In genomic region chr17:7475764-7476422, GRCh38 we compare ENCODE assay signal across 1 cellular context.
A peak's percentile ranks its signal among the peaks of the same experiment; 100 is the strongest.
TF ChIP-seq lines count a peak whose summit lies in the region.

No MANE protein-coding gene starts in this region.

TF ChIP-seq in HepG2, 621 proteins besides CTCF, POLR2A, EP300 and RAD21 (continued from another document):
- TF ChIP-seq ZNF691 (CRISPR knock-in tag; IDR thresholded peaks at IDR 0.05; ENCODE audit: borderline replicate concordance, low read depth), result no peak
- TF ChIP-seq SOX6 (IDR thresholded peaks at IDR 0.05), result no peak
- TF ChIP-seq SOX6 (CRISPR knock-in tag; IDR thresholded peaks at IDR 0.05), result 0 out of 2 replicates have a peak, but pooled peaks have one; percentile 25
- peak; percentile 88 for TF ChIP-seq ZNF768 (CRISPR knock-in tag; IDR thresholded peaks at IDR 0.05)
- TF ChIP-seq ZBTB7B (CRISPR knock-in tag; IDR thresholded peaks at IDR 0.05), result no peak
- no peak for TF ChIP-seq ZNF138 (CRISPR knock-in tag; IDR thresholded peaks at IDR 0.05; ENCODE audit: low read depth)
- no peak for TF ChIP-seq ZNF326 (CRISPR knock-in tag; IDR thresholded peaks at IDR 0.05; ENCODE audit: borderline replicate concordance)
- TF ChIP-seq ZNF225 (CRISPR knock-in tag; IDR thresholded peaks at IDR 0.05), result no peak
- TF ChIP-seq HMGA1 (CRISPR knock-in tag; conservative IDR thresholded peaks at IDR 0.05), result no peak
- TF ChIP-seq, protein P1, sequence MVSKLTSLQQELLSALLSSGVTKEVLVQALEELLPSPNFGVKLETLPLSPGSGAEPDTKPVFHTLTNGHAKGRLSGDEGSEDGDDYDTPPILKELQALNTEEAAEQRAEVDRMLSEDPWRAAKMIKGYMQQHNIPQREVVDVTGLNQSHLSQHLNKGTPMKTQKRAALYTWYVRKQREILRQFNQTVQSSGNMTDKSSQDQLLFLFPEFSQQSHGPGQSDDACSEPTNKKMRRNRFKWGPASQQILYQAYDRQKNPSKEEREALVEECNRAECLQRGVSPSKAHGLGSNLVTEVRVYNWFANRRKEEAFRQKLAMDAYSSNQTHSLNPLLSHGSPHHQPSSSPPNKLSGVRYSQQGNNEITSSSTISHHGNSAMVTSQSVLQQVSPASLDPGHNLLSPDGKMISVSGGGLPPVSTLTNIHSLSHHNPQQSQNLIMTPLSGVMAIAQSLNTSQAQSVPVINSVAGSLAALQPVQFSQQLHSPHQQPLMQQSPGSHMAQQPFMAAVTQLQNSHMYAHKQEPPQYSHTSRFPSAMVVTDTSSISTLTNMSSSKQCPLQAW (CRISPR knock-in tag; IDR thresholded peaks at IDR 0.05), result no peak
- TF ChIP-seq EEA1 (CRISPR knock-in tag; IDR thresholded peaks at IDR 0.05; ENCODE audit: borderline replicate concordance), result no peak
- TF ChIP-seq SRF (IDR thresholded peaks at IDR 0.05; ENCODE audit: low read depth, low read length), result no peak
- TF ChIP-seq ZMYM4 (CRISPR knock-in tag; IDR thresholded peaks at IDR 0.05), result no peak
- TF ChIP-seq LCORL (IDR thresholded peaks at IDR 0.05), result no peak
- TF ChIP-seq LCORL (CRISPR knock-in tag; IDR thresholded peaks at IDR 0.05), result no peak
- no peak for TF ChIP-seq ZBED4 (CRISPR knock-in tag; IDR thresholded peaks at IDR 0.05; ENCODE audit: borderline replicate concordance)
- peak; percentile 15; the same call in 1 of the 2 replicates for TF ChIP-seq SALL1 (CRISPR knock-in tag; IDR thresholded peaks at IDR 0.05)
- no peak for TF ChIP-seq MZF1 (CRISPR knock-in tag; IDR thresholded peaks at IDR 0.05; ENCODE audit: borderline replicate concordance)
- no peak for TF ChIP-seq ZNF547 (CRISPR knock-in tag; IDR thresholded peaks at IDR 0.05)
- TF ChIP-seq GTF3A (CRISPR knock-in tag; conservative IDR thresholded peaks at IDR 0.05), result no peak
- no peak for TF ChIP-seq NKX3-1 (CRISPR knock-in tag; IDR thresholded peaks at IDR 0.05)
- peak; percentile 28 for TF ChIP-seq TEAD3 (CRISPR knock-in tag; optimal IDR thresholded peaks at IDR 0.05; ENCODE audit: borderline replicate concordance)
- TF ChIP-seq CEBPG (CRISPR knock-in tag; IDR thresholded peaks at IDR 0.05), result no peak
- TF ChIP-seq TFAP4 (IDR thresholded peaks at IDR 0.05; ENCODE audit: borderline replicate concordance, low read depth), result peak; percentile 43; the same call in 1 of the 2 replicates
- peak; percentile 12; the same call in 1 of the 2 replicates for TF ChIP-seq HOXA3 (CRISPR knock-in tag; IDR thresholded peaks at IDR 0.05)
- TF ChIP-seq KLF12 (CRISPR knock-in tag; IDR thresholded peaks at IDR 0.05; ENCODE audit: borderline replicate concordance), result no peak
- TF ChIP-seq RELA (CRISPR knock-in tag; IDR thresholded peaks at IDR 0.05), result no peak
- TF ChIP-seq, protein P2, sequence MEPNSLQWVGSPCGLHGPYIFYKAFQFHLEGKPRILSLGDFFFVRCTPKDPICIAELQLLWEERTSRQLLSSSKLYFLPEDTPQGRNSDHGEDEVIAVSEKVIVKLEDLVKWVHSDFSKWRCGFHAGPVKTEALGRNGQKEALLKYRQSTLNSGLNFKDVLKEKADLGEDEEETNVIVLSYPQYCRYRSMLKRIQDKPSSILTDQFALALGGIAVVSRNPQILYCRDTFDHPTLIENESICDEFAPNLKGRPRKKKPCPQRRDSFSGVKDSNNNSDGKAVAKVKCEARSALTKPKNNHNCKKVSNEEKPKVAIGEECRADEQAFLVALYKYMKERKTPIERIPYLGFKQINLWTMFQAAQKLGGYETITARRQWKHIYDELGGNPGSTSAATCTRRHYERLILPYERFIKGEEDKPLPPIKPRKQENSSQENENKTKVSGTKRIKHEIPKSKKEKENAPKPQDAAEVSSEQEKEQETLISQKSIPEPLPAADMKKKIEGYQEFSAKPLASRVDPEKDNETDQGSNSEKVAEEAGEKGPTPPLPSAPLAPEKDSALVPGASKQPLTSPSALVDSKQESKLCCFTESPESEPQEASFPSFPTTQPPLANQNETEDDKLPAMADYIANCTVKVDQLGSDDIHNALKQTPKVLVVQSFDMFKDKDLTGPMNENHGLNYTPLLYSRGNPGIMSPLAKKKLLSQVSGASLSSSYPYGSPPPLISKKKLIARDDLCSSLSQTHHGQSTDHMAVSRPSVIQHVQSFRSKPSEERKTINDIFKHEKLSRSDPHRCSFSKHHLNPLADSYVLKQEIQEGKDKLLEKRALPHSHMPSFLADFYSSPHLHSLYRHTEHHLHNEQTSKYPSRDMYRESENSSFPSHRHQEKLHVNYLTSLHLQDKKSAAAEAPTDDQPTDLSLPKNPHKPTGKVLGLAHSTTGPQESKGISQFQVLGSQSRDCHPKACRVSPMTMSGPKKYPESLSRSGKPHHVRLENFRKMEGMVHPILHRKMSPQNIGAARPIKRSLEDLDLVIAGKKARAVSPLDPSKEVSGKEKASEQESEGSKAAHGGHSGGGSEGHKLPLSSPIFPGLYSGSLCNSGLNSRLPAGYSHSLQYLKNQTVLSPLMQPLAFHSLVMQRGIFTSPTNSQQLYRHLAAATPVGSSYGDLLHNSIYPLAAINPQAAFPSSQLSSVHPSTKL (CRISPR knock-in tag; IDR thresholded peaks at IDR 0.05), result peak; percentile 21; the same call in 1 of the 2 replicates
- TF ChIP-seq SAP130 (CRISPR knock-in tag; IDR thresholded peaks at IDR 0.05; ENCODE audit: low read depth), result peak; percentile 28; the same call in 1 of the 2 replicates
- TF ChIP-seq, protein P3, sequence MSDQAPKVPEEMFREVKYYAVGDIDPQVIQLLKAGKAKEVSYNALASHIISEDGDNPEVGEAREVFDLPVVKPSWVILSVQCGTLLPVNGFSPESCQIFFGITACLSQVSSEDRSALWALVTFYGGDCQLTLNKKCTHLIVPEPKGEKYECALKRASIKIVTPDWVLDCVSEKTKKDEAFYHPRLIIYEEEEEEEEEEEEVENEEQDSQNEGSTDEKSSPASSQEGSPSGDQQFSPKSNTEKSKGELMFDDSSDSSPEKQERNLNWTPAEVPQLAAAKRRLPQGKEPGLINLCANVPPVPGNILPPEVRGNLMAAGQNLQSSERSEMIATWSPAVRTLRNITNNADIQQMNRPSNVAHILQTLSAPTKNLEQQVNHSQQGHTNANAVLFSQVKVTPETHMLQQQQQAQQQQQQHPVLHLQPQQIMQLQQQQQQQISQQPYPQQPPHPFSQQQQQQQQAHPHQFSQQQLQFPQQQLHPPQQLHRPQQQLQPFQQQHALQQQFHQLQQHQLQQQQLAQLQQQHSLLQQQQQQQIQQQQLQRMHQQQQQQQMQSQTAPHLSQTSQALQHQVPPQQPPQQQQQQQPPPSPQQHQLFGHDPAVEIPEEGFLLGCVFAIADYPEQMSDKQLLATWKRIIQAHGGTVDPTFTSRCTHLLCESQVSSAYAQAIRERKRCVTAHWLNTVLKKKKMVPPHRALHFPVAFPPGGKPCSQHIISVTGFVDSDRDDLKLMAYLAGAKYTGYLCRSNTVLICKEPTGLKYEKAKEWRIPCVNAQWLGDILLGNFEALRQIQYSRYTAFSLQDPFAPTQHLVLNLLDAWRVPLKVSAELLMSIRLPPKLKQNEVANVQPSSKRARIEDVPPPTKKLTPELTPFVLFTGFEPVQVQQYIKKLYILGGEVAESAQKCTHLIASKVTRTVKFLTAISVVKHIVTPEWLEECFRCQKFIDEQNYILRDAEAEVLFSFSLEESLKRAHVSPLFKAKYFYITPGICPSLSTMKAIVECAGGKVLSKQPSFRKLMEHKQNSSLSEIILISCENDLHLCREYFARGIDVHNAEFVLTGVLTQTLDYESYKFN (CRISPR knock-in tag; conservative IDR thresholded peaks at IDR 0.05), result 0 out of 2 replicates have a peak, but pooled peaks have one; percentile 28
- TF ChIP-seq KMT2B (CRISPR knock-in tag; IDR thresholded peaks at IDR 0.05), result no peak
- TF ChIP-seq, protein P4, sequence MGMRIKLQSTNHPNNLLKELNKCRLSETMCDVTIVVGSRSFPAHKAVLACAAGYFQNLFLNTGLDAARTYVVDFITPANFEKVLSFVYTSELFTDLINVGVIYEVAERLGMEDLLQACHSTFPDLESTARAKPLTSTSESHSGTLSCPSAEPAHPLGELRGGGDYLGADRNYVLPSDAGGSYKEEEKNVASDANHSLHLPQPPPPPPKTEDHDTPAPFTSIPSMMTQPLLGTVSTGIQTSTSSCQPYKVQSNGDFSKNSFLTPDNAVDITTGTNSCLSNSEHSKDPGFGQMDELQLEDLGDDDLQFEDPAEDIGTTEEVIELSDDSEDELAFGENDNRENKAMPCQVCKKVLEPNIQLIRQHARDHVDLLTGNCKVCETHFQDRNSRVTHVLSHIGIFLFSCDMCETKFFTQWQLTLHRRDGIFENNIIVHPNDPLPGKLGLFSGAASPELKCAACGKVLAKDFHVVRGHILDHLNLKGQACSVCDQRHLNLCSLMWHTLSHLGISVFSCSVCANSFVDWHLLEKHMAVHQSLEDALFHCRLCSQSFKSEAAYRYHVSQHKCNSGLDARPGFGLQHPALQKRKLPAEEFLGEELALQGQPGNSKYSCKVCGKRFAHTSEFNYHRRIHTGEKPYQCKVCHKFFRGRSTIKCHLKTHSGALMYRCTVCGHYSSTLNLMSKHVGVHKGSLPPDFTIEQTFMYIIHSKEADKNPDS (CRISPR knock-in tag; IDR thresholded peaks at IDR 0.05), result no peak
- TF ChIP-seq, protein P5, sequence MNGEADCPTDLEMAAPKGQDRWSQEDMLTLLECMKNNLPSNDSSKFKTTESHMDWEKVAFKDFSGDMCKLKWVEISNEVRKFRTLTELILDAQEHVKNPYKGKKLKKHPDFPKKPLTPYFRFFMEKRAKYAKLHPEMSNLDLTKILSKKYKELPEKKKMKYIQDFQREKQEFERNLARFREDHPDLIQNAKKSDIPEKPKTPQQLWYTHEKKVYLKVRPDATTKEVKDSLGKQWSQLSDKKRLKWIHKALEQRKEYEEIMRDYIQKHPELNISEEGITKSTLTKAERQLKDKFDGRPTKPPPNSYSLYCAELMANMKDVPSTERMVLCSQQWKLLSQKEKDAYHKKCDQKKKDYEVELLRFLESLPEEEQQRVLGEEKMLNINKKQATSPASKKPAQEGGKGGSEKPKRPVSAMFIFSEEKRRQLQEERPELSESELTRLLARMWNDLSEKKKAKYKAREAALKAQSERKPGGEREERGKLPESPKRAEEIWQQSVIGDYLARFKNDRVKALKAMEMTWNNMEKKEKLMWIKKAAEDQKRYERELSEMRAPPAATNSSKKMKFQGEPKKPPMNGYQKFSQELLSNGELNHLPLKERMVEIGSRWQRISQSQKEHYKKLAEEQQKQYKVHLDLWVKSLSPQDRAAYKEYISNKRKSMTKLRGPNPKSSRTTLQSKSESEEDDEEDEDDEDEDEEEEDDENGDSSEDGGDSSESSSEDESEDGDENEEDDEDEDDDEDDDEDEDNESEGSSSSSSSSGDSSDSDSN (CRISPR knock-in tag; IDR thresholded peaks at IDR 0.05), result peak; percentile 26; the same call in 1 of the 2 replicates
- no peak for TF ChIP-seq TOPORS (CRISPR knock-in tag; IDR thresholded peaks at IDR 0.05)
- TF ChIP-seq FOXO1 (CRISPR knock-in tag; IDR thresholded peaks at IDR 0.05), result no peak
- no peak for TF ChIP-seq KLF13 (CRISPR knock-in tag; IDR thresholded peaks at IDR 0.05)
- TF ChIP-seq, protein P6, sequence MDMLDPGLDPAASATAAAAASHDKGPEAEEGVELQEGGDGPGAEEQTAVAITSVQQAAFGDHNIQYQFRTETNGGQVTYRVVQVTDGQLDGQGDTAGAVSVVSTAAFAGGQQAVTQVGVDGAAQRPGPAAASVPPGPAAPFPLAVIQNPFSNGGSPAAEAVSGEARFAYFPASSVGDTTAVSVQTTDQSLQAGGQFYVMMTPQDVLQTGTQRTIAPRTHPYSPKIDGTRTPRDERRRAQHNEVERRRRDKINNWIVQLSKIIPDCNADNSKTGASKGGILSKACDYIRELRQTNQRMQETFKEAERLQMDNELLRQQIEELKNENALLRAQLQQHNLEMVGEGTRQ (IDR thresholded peaks at IDR 0.05; ENCODE audit: low read depth, low read length), result no peak
- TF ChIP-seq, protein P6 (CRISPR knock-in tag; IDR thresholded peaks at IDR 0.05; ENCODE audit: borderline replicate concordance), result peak; percentile 20; the same call in 1 of the 2 replicates
TF ChIP-seq in HepG2: peak in this region for 26.
